In the genomic region with DNA sequence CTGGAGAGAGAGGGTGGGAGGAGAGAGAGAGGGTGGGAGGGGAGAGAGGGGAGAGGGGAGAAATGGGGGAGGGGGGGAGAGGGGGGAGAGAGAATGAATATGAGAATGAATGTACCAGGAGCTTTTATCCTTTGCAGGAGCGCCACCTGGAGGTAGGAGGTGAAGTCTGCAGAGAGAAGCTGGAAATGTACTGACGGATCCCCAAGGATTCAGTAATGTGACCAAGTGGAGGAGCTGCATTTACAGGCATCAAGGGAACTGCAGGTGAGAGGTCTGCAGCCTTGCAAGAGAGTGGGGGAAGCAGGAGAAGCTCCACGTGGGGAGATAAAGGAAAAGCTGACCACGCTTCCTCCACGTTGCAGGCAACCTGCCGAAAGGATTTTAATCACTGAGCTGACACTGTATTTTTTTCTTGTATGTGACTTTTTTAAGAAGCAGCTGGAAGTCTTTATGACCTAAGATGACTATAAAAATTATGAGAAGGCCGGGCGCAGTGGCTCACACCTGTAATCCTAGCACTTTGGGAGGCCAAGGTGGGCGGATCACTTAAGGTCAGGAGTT, we compare ENCODE assay signal across 8 cellular contexts. TPM values are rescaled to one million over a fixed set of nuclear protein-coding genes. Genes with fewer than 3 reads are reported as not detected.
DNase-seq lines count a peak whose midpoint lies in the region; ATAC-seq, FAIRE-seq and TF ChIP-seq lines count a peak whose summit lies in the region.

No MANE protein-coding gene starts in this region.

- H2AFZ ChIP-seq in HCT116 (ENCODE audit: low read depth, low read length, poor library complexity, severe bottlenecking), result no peak overlapping the region

- peak overlapping the region; percentile 28; the same call in 1 of the 2 replicates for H3K4me2 ChIP-seq in HCT116 (ENCODE audit: low read length)

- H3K9me3 ChIP-seq in HCT116 (ENCODE audit: control insufficient read depth in 1 of 2, insufficient read depth in 1 of 2, low read depth in 1 of 2, low read length in 2 of 2), result no peaks in the 10 kb centered on the region

- no peak overlapping the region for H3K9ac ChIP-seq in HCT116 (ENCODE audit: low read length)

- H3K9me2 ChIP-seq in HCT116 (ENCODE audit: insufficient read depth), result no peaks in the 10 kb centered on the region

- no TSS peak for BruUV-seq in HCT116 (replicated peaks; lab: Mats Ljungman, UMichigan)

- TF ChIP-seq CTCF in BJ (IDR thresholded peaks at IDR 0.05; ENCODE audit: insufficient read depth, low read depth, low read length) (peak; percentile 77), HCT116 (IDR thresholded peaks at IDR 0.05 in 2 of 3, conservative IDR thresholded peaks at IDR 0.05 in 1 of 3; ENCODE audit: borderline replicate concordance in 1 of 3, insufficient read depth in 1 of 3, low read depth in 2 of 3, low read length in 2 of 3) (peak; percentile 66 to 73 (median 69); a peak in 5 of 6 replicates)

- no peak for FAIRE-seq in RCC 7860 (lab: Jason Lieb, UNC)

- H3K79me2 ChIP-seq in HCT116 (ENCODE audit: insufficient read depth, low read length), result no peaks in the 10 kb centered on the region

- peak; percentile 73 for TF ChIP-seq RAD21 in HCT116 (IDR thresholded peaks at IDR 0.05; ENCODE audit: low read depth)

- no peaks in the 10 kb centered on the region for H4K20me1 ChIP-seq in HCT116 (ENCODE audit: insufficient read depth)

- DNase-seq in BJ (ENCODE audit: low read depth), result no peak
- DNase-seq in HCT116 (ENCODE audit: low read depth, low spot score), result peak; percentile 69
- DNase-seq in RCC 7860 (ENCODE audit: low spot score), result peak; percentile 49
- peak in 3 of 4 experiments; percentile 12 to 28 (median 20) for DNase-seq in activated naive CD4-positive, alpha-beta T cell (lab: John Stamatoyannopoulos, UW)
- DNase-seq in head of caudate nucleus, result peak; percentile 37 to 83 (median 68)
- peak; percentile 53 for DNase-seq in putamen (ENCODE audit: low spot score)

- RAD21 ChIA-PET in HCT116 (lab: Charles Lee; ENCODE audit: low non-redundant PET in 1 of 2, low total read pairs in 2 of 2, uncharacterized antibody in 2 of 2, unreplicated experiment in 2 of 2), result interaction anchor here (0.7 to 1.3 kb wide), 6 partner anchors 12 to 237 kb away, joined by 3 to 10 read pairs (median 4); no protein-coding TSS in a partner anchor

- peaks cover 0 to 3% of the 10 kb centered on the region in 2 experiments; a peak in 1 of 4 replicates for H3K4me1 ChIP-seq in HCT116 (ENCODE audit: control insufficient read depth in 1 of 2, insufficient read depth in 2 of 2, low read length in 2 of 2)

- H3K36me3 ChIP-seq in BJ (ENCODE audit: control insufficient read depth, insufficient read depth, low read length), result no peaks in the 10 kb centered on the region
- no peaks in the 10 kb centered on the region for H3K36me3 ChIP-seq in HCT116 (ENCODE audit: control insufficient read depth in 1 of 2, insufficient read depth in 2 of 2, low read length in 2 of 2)

- POLR2A ChIA-PET in BJ (lab: Charles Lee) (no interaction called here), HCT116 (lab: Charles Lee) (interaction anchor here (0.7 kb wide), 1 partner anchor 160 kb away, joined by 7 read pairs; no protein-coding TSS in a partner anchor)

- CTCF ChIA-PET in BJ (lab: Yijun Ruan, JAX), result interaction anchor here (0.6 to 9.3 kb wide), 23 partner anchors 9 to 275 kb away, joined by 3 to 182 read pairs (median 4); partner anchors contain the start of gene CACNG6
- CTCF ChIA-PET in HCT116 (lab: Charles Lee), result interaction anchor here (0.6 to 2.0 kb wide), 29 partner anchors 9 to 255 kb away, joined by 3 to 41 read pairs (median 4); partner anchors contain the start of gene MYADM

- H3K27me3 ChIP-seq in BJ (ENCODE audit: control insufficient read depth, insufficient read depth, low read length) (no peaks in the 10 kb centered on the region; the same call in 1 of the 2 replicates), HCT116 (ENCODE audit: insufficient read depth, low read length) (no peaks in the 10 kb centered on the region)

- TF ChIP-seq POLR2A in HCT116 (IDR thresholded peaks at IDR 0.05; ENCODE audit: borderline replicate concordance, extremely low read depth, insufficient read depth, insufficient read length), result no peak
- no peak for TF ChIP-seq POLR2A in GM18505 (IDR thresholded peaks at IDR 0.05; ENCODE audit: borderline replicate concordance, extremely low read depth, insufficient read depth, insufficient read length)

- H3K27ac ChIP-seq in HCT116 (ENCODE audit: low read depth, low read length), result no peak overlapping the region

- H3K4me3 ChIP-seq in BJ (ENCODE audit: low read depth, low read length) (no peak overlapping the region), HCT116 (replicated peaks in 1 of 2; ENCODE audit: low read depth in 1 of 2, low read length in 2 of 2) (no peak overlapping the region)

- intact Hi-C loops in HCT116 (cut with micrococcal nuclease), result loop anchor here (1.0 kb wide), 1 partner anchor 221 kb away; no protein-coding TSS in a partner anchor
- intact Hi-C loops in head of caudate nucleus (cut with DNase I), result loop anchor here (10.0 kb wide), 1 partner anchor 225 kb away; no protein-coding TSS in a partner anchor

- peak; percentile 88 for ATAC-seq in HCT116
- no peak for ATAC-seq in GM18505 (IDR thresholded peaks at IDR 0.05; ENCODE audit: unreplicated experiment)
- ATAC-seq in GM21825 (IDR thresholded peaks at IDR 0.05; ENCODE audit: unreplicated experiment), result no peak

TF ChIP-seq in HCT116, 20 proteins besides CTCF, POLR2A, EP300 and RAD21:
- TF ChIP-seq, protein P1, sequence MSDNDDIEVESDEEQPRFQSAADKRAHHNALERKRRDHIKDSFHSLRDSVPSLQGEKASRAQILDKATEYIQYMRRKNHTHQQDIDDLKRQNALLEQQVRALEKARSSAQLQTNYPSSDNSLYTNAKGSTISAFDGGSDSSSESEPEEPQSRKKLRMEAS (IDR thresholded peaks at IDR 0.05), result 0 out of 2 replicates have a peak, but pooled peaks have one; percentile 22
- no peak for TF ChIP-seq EGR1 (IDR thresholded peaks at IDR 0.05; ENCODE audit: low read depth)
TF ChIP-seq in HCT116: peak in this region for 1.

RNA-seq across cellular contexts. Expression of gene VSTM1, which starts 33.7 kb away (rescaled TPM):
- not detected in 2 replicates for polyA plus RNA-seq in BJ (2011; rRNA removed)
- not detected in 2 replicates for polyA minus RNA-seq in BJ (2011; rRNA and poly(A)+ RNA removed)
- total RNA-seq in HCT116 (2021; ENCODE audit: unreplicated experiment), result not detected
- polyA plus RNA-seq in HCT116 (2012), result not detected in 2 replicates

RNA-seq across cellular contexts. Expression of gene CACNG6, which starts 38.6 kb away (rescaled TPM):
- polyA plus RNA-seq in BJ (2011; rRNA removed), result 0.04 TPM in 2 replicates
- not detected in 2 replicates for polyA minus RNA-seq in BJ (2011; rRNA and poly(A)+ RNA removed)
- total RNA-seq in HCT116 (2021; ENCODE audit: unreplicated experiment), result 0.15 TPM
- not detected in 2 replicates for polyA plus RNA-seq in HCT116 (2012)

RNA-seq across cellular contexts. Expression of gene TARM1, which starts 51.2 kb away (rescaled TPM):
- polyA plus RNA-seq in BJ (2011; rRNA removed), result not detected in 2 replicates
- not detected in 2 replicates for polyA minus RNA-seq in BJ (2011; rRNA and poly(A)+ RNA removed)
- total RNA-seq in HCT116 (2021; ENCODE audit: unreplicated experiment), result not detected
- not detected in 2 replicates for polyA plus RNA-seq in HCT116 (2012)
